Comparison of ENCODE assay signal across 12 cellular contexts in genomic region chrX:18966624-18967023, GRCh38. TPM values are rescaled to one million over a fixed set of nuclear protein-coding genes. Genes with fewer than 3 reads are reported as not detected.
DNase-seq lines count a peak whose midpoint lies in the region; ATAC-seq and TF ChIP-seq lines count a peak whose summit lies in the region.
"Had no signal": no experiment of that assay in that cellular context is flagged by ENCODE, and none has a peak within 500 bp of the region (broad histone marks: within the 10 kb centered on the region; RNA-seq: fewer than 3 reads in every experiment).

No MANE protein-coding gene starts in this region.

- H3K9ac ChIP-seq in trophoblast cell (ENCODE audit: low read length) = no peak overlapping the region
- H3K9ac ChIP-seq: GM23248 had no signal

- ATAC-seq in Right ventricle myocardium superior (ENCODE audit: poor library complexity) = peak; percentile 79
- ATAC-seq in GM19395 (IDR thresholded peaks at IDR 0.05; ENCODE audit: unreplicated experiment) = no peak

- peak overlapping the region; percentile 18 for H4K12ac ChIP-seq in trophoblast cell (ENCODE audit: low read depth, low read length)

- no peak overlapping the region for H3K14ac ChIP-seq in trophoblast cell (ENCODE audit: low read length)

- DNase-seq in Right ventricle myocardium superior (no peak), right atrium auricular region (ENCODE audit: low spot score) (no peak), left ventricle myocardium inferior (no peak), trophoblast cell (no peak), hippocampal formation (lab: John Stamatoyannopoulos, UW) (no peak), NCI-H82 (lab: John Stamatoyannopoulos, UW) (no peak)
- DNase-seq: Calu3; CD4-positive, alpha-beta T cell; DMS 273 treated with DMSO at 0.1 percent for 48 hours; GM23248; H7 had no signal

- H3K4me3 ChIP-seq in right atrium auricular region = no peak overlapping the region
- H3K4me3 ChIP-seq in left ventricle myocardium inferior = peak overlapping the region; percentile 40
- no peak overlapping the region for H3K4me3 ChIP-seq in trophoblast cell (ENCODE audit: low read depth, low read length)
- H3K4me3 ChIP-seq: GM23248 had no signal

- H4K91ac ChIP-seq in trophoblast cell (ENCODE audit: low read depth, low read length) = no peak overlapping the region

- H3K4me1 ChIP-seq in right atrium auricular region (no peaks in the 10 kb centered on the region), left ventricle myocardium inferior (peaks cover 10% of the 10 kb centered on the region), trophoblast cell (ENCODE audit: control insufficient read depth in 1 of 2, insufficient read depth in 2 of 2, low read length in 2 of 2) (peaks cover 3 to 5% of the 10 kb centered on the region in 2 experiments)

- intact Hi-C loops in Right ventricle myocardium superior (cut with DNase I) = no loop called here
- intact Hi-C loops in left ventricle myocardium inferior (cut with micrococcal nuclease) = no loop called here

- no peak for TF ChIP-seq CTCF in right atrium auricular region (IDR thresholded peaks at IDR 0.05)
- TF ChIP-seq CTCF in left ventricle myocardium inferior (IDR thresholded peaks at IDR 0.05; ENCODE audit: borderline replicate concordance) = no peak

- H3K27me3 ChIP-seq in right atrium auricular region (no peaks in the 10 kb centered on the region), left ventricle myocardium inferior (ENCODE audit: low read depth) (no peaks in the 10 kb centered on the region), trophoblast cell (ENCODE audit: insufficient read depth, low read length) (no peaks in the 10 kb centered on the region)

- H3K79me2 ChIP-seq in trophoblast cell (ENCODE audit: control insufficient read depth, insufficient read depth, low read length, poor library complexity) = no peaks in the 10 kb centered on the region

- H3K79me1 ChIP-seq in trophoblast cell (ENCODE audit: low read length) = no peaks in the 10 kb centered on the region

- no peak overlapping the region for H4K8ac ChIP-seq in trophoblast cell (ENCODE audit: low read depth, low read length)

- no peak overlapping the region for H3K4ac ChIP-seq in trophoblast cell (ENCODE audit: low read depth, low read length)

- H2BK5ac ChIP-seq in trophoblast cell (ENCODE audit: low read depth, low read length, poor library complexity) = no peak overlapping the region

- no peak overlapping the region for H2AFZ ChIP-seq in trophoblast cell (ENCODE audit: insufficient read depth, low read length, poor library complexity)
- H2AFZ ChIP-seq: GM23248 had no signal

- H2BK120ac ChIP-seq in trophoblast cell (ENCODE audit: insufficient read depth, low read length, poor library complexity) = no peak overlapping the region

- H3K27ac ChIP-seq in right atrium auricular region (peak overlapping the region in 1 of 2 donors; percentile 51), left ventricle myocardium inferior (replicated peaks) (peak overlapping the region; percentile 61), trophoblast cell (ENCODE audit: low read depth, low read length) (no peak overlapping the region)
- H3K27ac ChIP-seq: GM23248 had no signal

- H3K36me3 ChIP-seq in right atrium auricular region (no peaks in the 10 kb centered on the region), left ventricle myocardium inferior (no peaks in the 10 kb centered on the region), trophoblast cell (ENCODE audit: control insufficient read depth in 1 of 2, insufficient read depth in 2 of 2, low read length in 2 of 2) (no peaks in the 10 kb centered on the region)

- H3K9me3 ChIP-seq in right atrium auricular region (no peaks in the 10 kb centered on the region), left ventricle myocardium inferior (replicated peaks) (no peaks in the 10 kb centered on the region), trophoblast cell (ENCODE audit: insufficient read depth, low read depth, low read length) (no peaks in the 10 kb centered on the region)

- no peak overlapping the region for H3K23ac ChIP-seq in trophoblast cell (ENCODE audit: low read length)

- no CpG with 5 or more reads among the region's 5 CpGs for WGBS in trophoblast cell (ENCODE audit: extremely low coverage, insufficient coverage, insufficient read length)

- H2BK12ac ChIP-seq in trophoblast cell (ENCODE audit: low read length) = no peak overlapping the region

- no peak overlapping the region for H3K4me2 ChIP-seq in trophoblast cell (ENCODE audit: low read length)

- H2AK5ac ChIP-seq in trophoblast cell (ENCODE audit: low read length) = no peak overlapping the region

- H3K18ac ChIP-seq in trophoblast cell (ENCODE audit: low read length) = no peak overlapping the region

RNA-seq across cellular contexts. Expression of gene PHKA2, which starts 17.3 kb away (rescaled TPM):
- total RNA-seq in Right ventricle myocardium superior (47.6 TPM), right atrium auricular region (10 to 100 TPM; 13.5 to 28.7 TPM), left ventricle myocardium inferior (41.2 TPM)
- polyA plus RNA-seq in trophoblast cell (2013) = 12.9 and 14.4 TPM in 2 replicates
